Comparison of ENCODE assay signal across 15 cellular contexts in the genomic region with DNA sequence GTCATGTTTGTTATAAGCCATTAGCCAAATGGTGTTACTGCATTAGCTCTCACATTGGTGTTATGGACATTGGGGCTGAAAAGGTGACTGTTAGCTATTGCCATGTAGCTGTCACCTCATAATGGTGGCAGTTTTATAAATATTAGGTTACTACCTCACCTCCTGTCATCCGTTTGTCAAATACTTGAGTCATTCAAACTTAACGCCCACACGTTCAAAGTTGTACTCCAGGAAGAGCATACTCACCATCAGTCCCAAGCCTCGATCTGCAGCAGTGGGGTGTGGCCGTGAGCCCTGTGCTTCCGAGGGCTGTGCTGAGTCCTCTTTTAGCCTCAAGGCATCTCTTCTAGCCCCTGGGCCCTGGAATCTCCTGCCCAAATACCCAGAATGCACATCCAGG.
A peak's percentile ranks its signal among the peaks of the same experiment; 100 is the strongest.
DNase-seq lines count a peak whose midpoint lies in the region; ATAC-seq and TF ChIP-seq lines count a peak whose summit lies in the region.
"Had no signal": no experiment of that assay in that cellular context is flagged by ENCODE, and none has a peak within 500 bp of the region (broad histone marks: within the 10 kb centered on the region; RNA-seq: fewer than 3 reads in every experiment).

No MANE protein-coding gene starts in this region.

- H3K4me1 ChIP-seq in mammary epithelial cell (ENCODE audit: insufficient read depth, low read length): peaks cover 21% of the 10 kb centered on the region
- H3K4me1 ChIP-seq in H9 (ENCODE audit: insufficient read depth, low read length): no peaks in the 10 kb centered on the region
- H3K4me1 ChIP-seq: A549 had no signal

- no peak overlapping the region for H2BK20ac ChIP-seq in H9 (ENCODE audit: low read depth, low read length, poor library complexity, severe bottlenecking)

- H4K8ac ChIP-seq in H9 (replicated peaks; ENCODE audit: insufficient read length, low read depth, low read length): no peak overlapping the region

- no peaks in the 10 kb centered on the region for H3K23me2 ChIP-seq in H9 (ENCODE audit: insufficient read length, low read depth, low read length, poor library complexity, severe bottlenecking)

- no TSS peak for BruUV-seq in mammary epithelial cell (replicated peaks; lab: Mats Ljungman, UMichigan)

- H2BK120ac ChIP-seq in H9 (ENCODE audit: low read depth, low read length, poor library complexity, severe bottlenecking): no peak overlapping the region

- H2AFZ ChIP-seq in mammary epithelial cell (ENCODE audit: low read depth, low read length) (peak overlapping the region; percentile 61), H9 (ENCODE audit: low read length) (no peak overlapping the region)

- no peak for TF ChIP-seq CTCF in mammary epithelial cell (conservative IDR thresholded peaks at IDR 0.05 in 1 of 2, IDR thresholded peaks at IDR 0.05 in 1 of 2; ENCODE audit: extremely low read depth in 1 of 2, insufficient read depth in 1 of 2, low read depth in 1 of 2, low read length in 2 of 2)
- TF ChIP-seq CTCF in H9 (conservative IDR thresholded peaks at IDR 0.05): no peak

- DNase-seq in activated CD4-positive, alpha-beta T cell treated with anti-CD3 and anti-CD28 coated beads for 36 hours: peak; percentile 43
- DNase-seq in activated CD4-positive, alpha-beta T cell treated with anti-CD3 and anti-CD28 coated beads for 4 hours: no peak
- DNase-seq in HT1080 (ENCODE audit: low read depth): peak; percentile 48
- DNase-seq in mammary epithelial cell: peak; percentile 74
- DNase-seq in renal cortical epithelial cell (ENCODE audit: low read depth): peak; percentile 21
- DNase-seq in H9: no peak
- no peak for DNase-seq in NCI-H1105 treated with DMSO at 0.1 percent for 48 hours (lab: John Stamatoyannopoulos, UW)
- no peak for DNase-seq in NCI-H82 treated with DMSO at 0.1 percent for 48 hours (lab: John Stamatoyannopoulos, UW; ENCODE audit: unreplicated experiment)
- DNase-seq: CD8-positive, alpha-beta T cell; mucosa of descending colon; NCI-H187 treated with DMSO at 0.1 percent for 48 hours; NCI-H524 had no signal

- H3K27ac ChIP-seq in mammary epithelial cell (ENCODE audit: insufficient read depth, low read depth, low read length): no peak overlapping the region
- no peak overlapping the region for H3K27ac ChIP-seq in H9 (ENCODE audit: insufficient read length, low read depth, low read length)
- H3K27ac ChIP-seq: A549 had no signal

- in situ Hi-C loops in mammary epithelial cell (cut with MboI; ENCODE audit: low sequenced_read_pairs in 2 of 2): no loop called here

- no peaks in the 10 kb centered on the region for H3K9me3 Mint-ChIP-seq in activated CD4-positive, alpha-beta T cell treated with anti-CD3 and anti-CD28 coated beads for 36 hours (ENCODE audit: low read depth)
- H3K9me3 Mint-ChIP-seq in H9: peaks cover 14 to 17% of the 10 kb centered on the region in 2 experiments
- H3K9me3 Mint-ChIP-seq: CD8-positive, alpha-beta T cell had no signal

- intact Hi-C loops in activated CD4-positive, alpha-beta T cell treated with anti-CD3 and anti-CD28 coated beads for 36 hours (cut with DNase I, micrococcal nuclease): no loop called here
- intact Hi-C loops in mammary epithelial cell (cut with micrococcal nuclease): no loop called here

- no peaks in the 10 kb centered on the region for H3K9me3 ChIP-seq in mammary epithelial cell (replicated peaks; ENCODE audit: insufficient read depth, low read length)
- H3K9me3 ChIP-seq in H9 (ENCODE audit: control insufficient read depth, low read depth, low read length): no peaks in the 10 kb centered on the region
- H3K9me3 ChIP-seq: A549, mucosa of descending colon had no signal

- H3K36me3 Mint-ChIP-seq in activated CD4-positive, alpha-beta T cell treated with anti-CD3 and anti-CD28 coated beads for 36 hours (ENCODE audit: low read depth): no peaks in the 10 kb centered on the region
- H3K36me3 Mint-ChIP-seq in H9 (ENCODE audit: insufficient read depth in 1 of 3, low read depth in 3 of 3): peaks cover 9 to 18% (median 13%) of the 10 kb centered on the region in 3 experiments
- H3K36me3 Mint-ChIP-seq: CD8-positive, alpha-beta T cell had no signal

- POLR2A ChIA-PET in activated CD4-positive, alpha-beta T cell treated with anti-CD3 and anti-CD28 coated beads for 36 hours (lab: Charles Lee): no interaction called here

- H3K18ac ChIP-seq in H9 (ENCODE audit: insufficient read length, low read depth, low read length): no peak overlapping the region

- no peak overlapping the region for H2BK15ac ChIP-seq in H9 (ENCODE audit: low read depth, low read length)

- CTCF ChIA-PET in activated CD4-positive, alpha-beta T cell treated with anti-CD3 and anti-CD28 coated beads for 36 hours (lab: Charles Lee): interaction anchor here (1.0 kb wide), 1 partner anchor 27 kb away, joined by 4 read pairs; no protein-coding TSS in a partner anchor
- CTCF ChIA-PET in mammary epithelial cell (lab: Charles Lee; ENCODE audit: low non-redundant PET): no interaction called here

- no peak overlapping the region for H2BK12ac ChIP-seq in H9 (ENCODE audit: insufficient read length, low read depth, low read length)

- H3K79me2 ChIP-seq in mammary epithelial cell (ENCODE audit: insufficient read depth, low read length): no peaks in the 10 kb centered on the region
- no peaks in the 10 kb centered on the region for H3K79me2 ChIP-seq in H9 (ENCODE audit: insufficient read depth, low read length)

- H4K91ac ChIP-seq in H9 (ENCODE audit: insufficient read length, low read depth, low read length): no peak overlapping the region

- peak; percentile 69 for ATAC-seq in activated CD4-positive, alpha-beta T cell treated with anti-CD3 and anti-CD28 coated beads for 36 hours
- ATAC-seq: A549; CD8-positive, alpha-beta T cell; mucosa of descending colon; Panc1 had no signal

- H3K4me1 Mint-ChIP-seq in activated CD4-positive, alpha-beta T cell treated with anti-CD3 and anti-CD28 coated beads for 36 hours: peaks cover 16% of the 10 kb centered on the region
- peaks cover 0 to 2% of the 10 kb centered on the region in 2 experiments; a peak in 1 of 4 replicates for H3K4me1 Mint-ChIP-seq in H9

- no peaks in the 10 kb centered on the region for H3K27me3 ChIP-seq in mammary epithelial cell (ENCODE audit: insufficient read depth, low read length)
- no peaks in the 10 kb centered on the region for H3K27me3 ChIP-seq in H9 (ENCODE audit: insufficient read depth, low read length)

- WGBS in mammary epithelial cell (ENCODE audit: low coverage, missing lambda C conversion rate): 36% methylated on average over 6 of the region's 6 CpGs
- no CpG with 5 or more reads among the region's 6 CpGs for WGBS in H9 (ENCODE audit: extremely low coverage, insufficient read length, low lambda C conversion rate)

- no peak overlapping the region for H3T11ph ChIP-seq in H9 (ENCODE audit: low read length)

- no peak overlapping the region for H2AK5ac ChIP-seq in H9 (ENCODE audit: insufficient read length, low read length)

- H3K4me3 ChIP-seq in mammary epithelial cell (replicated peaks in 1 of 3; ENCODE audit: insufficient read depth in 1 of 3, low read depth in 2 of 3, low read length in 3 of 3): no peak overlapping the region
- H3K4me3 ChIP-seq: A549, mucosa of descending colon, smooth muscle cell had no signal

- no peak overlapping the region for H3K27ac Mint-ChIP-seq in activated CD4-positive, alpha-beta T cell treated with anti-CD3 and anti-CD28 coated beads for 36 hours
- H3K27ac Mint-ChIP-seq in H9: 0 out of 7 replicates have a peak overlapping the region, but pooled peaks of 1 of the 3 experiments have one; percentile 25
- H3K27ac Mint-ChIP-seq: CD8-positive, alpha-beta T cell had no signal

- H3K9ac ChIP-seq in mammary epithelial cell (ENCODE audit: insufficient read depth, low read length) (no peak overlapping the region), H9 (ENCODE audit: extremely low read depth, insufficient read length, low read length) (no peak overlapping the region)

- no peak overlapping the region for H4K5ac ChIP-seq in H9 (ENCODE audit: insufficient read length, low read depth, low read length)

- dilution Hi-C loops in mammary epithelial cell (cut with HindIII; ENCODE audit: low sequenced_read_pairs): no loop called here

- H3K4ac ChIP-seq in H9 (ENCODE audit: low read depth, low read length): no peak overlapping the region

- no peak overlapping the region for H3K4me3 Mint-ChIP-seq in activated CD4-positive, alpha-beta T cell treated with anti-CD3 and anti-CD28 coated beads for 36 hours
- H3K4me3 Mint-ChIP-seq in H9: no peak overlapping the region
- H3K4me3 Mint-ChIP-seq: CD8-positive, alpha-beta T cell had no signal

- H3K79me1 ChIP-seq in H9 (ENCODE audit: insufficient read depth, low read depth, low read length, poor library complexity, severe bottlenecking): no peaks in the 10 kb centered on the region

- H3K14ac ChIP-seq in H9 (ENCODE audit: insufficient read depth, low read length): no peak overlapping the region

- H4K20me1 ChIP-seq in mammary epithelial cell (ENCODE audit: insufficient read depth, low read length): no peaks in the 10 kb centered on the region
- no peaks in the 10 kb centered on the region for H4K20me1 ChIP-seq in H9 (ENCODE audit: control insufficient read depth, insufficient read depth, insufficient read length)

- no peaks in the 10 kb centered on the region for H3K36me3 ChIP-seq in mammary epithelial cell (ENCODE audit: insufficient read depth, low read length)

- no peak overlapping the region for H3K23ac ChIP-seq in H9 (ENCODE audit: insufficient read length, low read depth, low read length)

- H3K56ac ChIP-seq in H9 (ENCODE audit: insufficient read length, low read depth, low read length): no peak overlapping the region

- H2BK5ac ChIP-seq in H9 (ENCODE audit: insufficient read length, low read length): no peak overlapping the region

- H3K4me2 ChIP-seq in mammary epithelial cell (ENCODE audit: insufficient read depth, low read depth, low read length) (no peak overlapping the region), H9 (ENCODE audit: insufficient read depth, insufficient read length, low read length) (no peak overlapping the region)
- H3K4me2 ChIP-seq: A549, smooth muscle cell had no signal

- no peaks in the 10 kb centered on the region for H3K27me3 Mint-ChIP-seq in activated CD4-positive, alpha-beta T cell treated with anti-CD3 and anti-CD28 coated beads for 36 hours
- no peaks in the 10 kb centered on the region; the same call in 1 of the 2 replicates for H3K27me3 Mint-ChIP-seq in H9 (ENCODE audit: low read depth)

Comparison
In these comparisons a context has a peak if more than half of its experiments do, and no peak if none do; other contexts are left out.
1. DNase-seq: peak in activated CD4-positive, alpha-beta T cell treated with anti-CD3 and anti-CD28 coated beads for 36 hours (single experiment), HT1080 (single experiment), mammary epithelial cell (single experiment) and renal cortical epithelial cell (single experiment); none in activated CD4-positive, alpha-beta T cell treated with anti-CD3 and anti-CD28 coated beads for 4 hours (0 of 2), H9 (single experiment), NCI-H1105 treated with DMSO at 0.1 percent for 48 hours (single experiment) and NCI-H82 treated with DMSO at 0.1 percent for 48 hours (single experiment).